ENCODE assay signal across 2 cellular contexts in the genomic region with DNA sequence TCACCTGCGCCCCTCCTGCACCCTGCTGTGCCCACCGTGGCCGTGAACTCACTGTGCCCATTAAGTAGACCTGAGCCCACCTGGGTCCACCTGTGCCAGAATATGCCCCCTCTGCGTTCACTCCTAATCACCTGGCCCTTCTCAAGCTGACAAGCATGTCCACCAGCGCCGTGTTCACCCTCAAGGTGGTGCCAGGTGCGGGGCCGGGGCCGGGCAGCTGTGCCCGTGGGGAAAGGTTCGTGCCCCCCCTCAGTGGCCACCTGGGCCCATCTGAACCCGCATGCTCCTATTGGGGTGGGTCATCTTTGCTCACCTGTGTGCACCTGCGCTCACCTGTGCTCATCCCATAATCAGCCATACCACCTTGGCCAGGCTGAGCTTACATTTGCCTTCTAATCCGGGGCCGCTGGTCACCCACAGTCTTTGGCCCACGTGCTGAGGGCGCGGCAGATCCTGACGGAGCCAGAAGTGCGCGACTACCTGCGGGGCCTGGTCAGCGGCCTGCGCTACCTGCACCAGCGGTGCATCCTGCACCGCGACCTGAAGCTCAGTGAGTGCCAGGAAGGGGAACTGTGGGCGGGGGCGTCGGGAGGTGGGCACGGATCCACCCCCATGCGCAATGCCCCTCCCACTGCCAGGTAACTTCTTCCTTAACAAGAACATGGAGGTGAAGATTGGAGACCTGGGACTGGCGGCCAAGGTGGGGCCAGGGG.
TF ChIP-seq lines count a peak whose summit lies in the region.

No MANE protein-coding gene starts in this region.

TF ChIP-seq in Ishikawa, 13 proteins besides CTCF, POLR2A, EP300 and RAD21:
- TF ChIP-seq, protein P1, sequence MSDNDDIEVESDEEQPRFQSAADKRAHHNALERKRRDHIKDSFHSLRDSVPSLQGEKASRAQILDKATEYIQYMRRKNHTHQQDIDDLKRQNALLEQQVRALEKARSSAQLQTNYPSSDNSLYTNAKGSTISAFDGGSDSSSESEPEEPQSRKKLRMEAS (IDR thresholded peaks at IDR 0.05) = peak; percentile 45; the same call in 1 of the 2 replicates
- TF ChIP-seq ZBTB7A (IDR thresholded peaks at IDR 0.05; ENCODE audit: low read depth) (no peak), YY1 (IDR thresholded peaks at IDR 0.05; ENCODE audit: low read depth) (no peak)

TF ChIP-seq in endothelial cell of umbilical vein, 7 proteins besides CTCF, POLR2A, EP300 and RAD21:
- TF ChIP-seq GATA2 (IDR thresholded peaks at IDR 0.05; ENCODE audit: insufficient read depth, insufficient read length, low read depth, low read length) (no peak), MYC (IDR thresholded peaks at IDR 0.05; ENCODE audit: low read depth, low read length) (no peak), EZH2 (IDR thresholded peaks at IDR 0.05; ENCODE audit: borderline replicate concordance, low read depth, low read length, severe bottlenecking) (peak; percentile 3), FOS (IDR thresholded peaks at IDR 0.05; ENCODE audit: borderline replicate concordance, insufficient read depth, low read length) (no peak)
- TF ChIP-seq, protein P1 (IDR thresholded peaks at IDR 0.05; ENCODE audit: insufficient read depth, insufficient read length) = no peak
